ENCODE assay signal across 8 cellular contexts in genomic region chr5:139560752-139561654, GRCh38.
A peak's percentile ranks its signal among the peaks of the same experiment; 100 is the strongest.
DNase-seq lines count a peak whose midpoint lies in the region; ATAC-seq and TF ChIP-seq lines count a peak whose summit lies in the region.

TSS of gene UBE2D2 (plus strand) at chr5:139561339. CDS start at chr5:139561792, 453 bp downstream.

- peak; percentile 96 for DNase-seq in GM10248 (ENCODE audit: extremely low spot score)
- peak; percentile 90 for DNase-seq in NCI-H1092 treated with DMSO at 0.1 percent for 48 hours (lab: John Stamatoyannopoulos, UW)
- DNase-seq in globus pallidus (ENCODE audit: low spot score) = peak; percentile 94
- peak; percentile 57 to 97 (median 92) for DNase-seq in nucleus accumbens (lab: John Stamatoyannopoulos, UW)
- peak; percentile 97 for DNase-seq in superior temporal gyrus (ENCODE audit: extremely low spot score)

- H3K27me3 Mint-ChIP-seq in activated naive CD4-positive, alpha-beta T cell treated with anti-CD3 and anti-CD28 coated beads, Interleukin-2, amount 50 U/mL, for 24 hours = no peaks in the 10 kb centered on the region

- no peak for TF ChIP-seq CTCF in GM10248 (IDR thresholded peaks at IDR 0.05; ENCODE audit: control extremely low read depth, extremely low read depth, low read depth, missing control alignments)

- ATAC-seq in HG02610 (IDR thresholded peaks at IDR 0.05; ENCODE audit: unreplicated experiment) (peak; percentile 84), SK-N-SH treated with all-trans-retinoic acid at 6 μM for 48 hours (peak; percentile 94)

- CTCF ChIA-PET in GM10248 (lab: Yijun Ruan, JAX) = interaction anchor here (1.0 to 8.1 kb wide), 11 partner anchors 9 to 157 kb away, joined by 3 to 63 read pairs (median 3); partner anchors contain the start of gene SPATA24

- peaks cover 37% of the 10 kb centered on the region for H3K4me1 Mint-ChIP-seq in activated naive CD4-positive, alpha-beta T cell treated with anti-CD3 and anti-CD28 coated beads, Interleukin-2, amount 50 U/mL, for 24 hours

- POLR2A ChIA-PET in GM10248 (lab: Yijun Ruan, JAX) = interaction anchor here (0.6 to 2.3 kb wide), 9 partner anchors 9 to 171 kb away, joined by 3 to 14 read pairs (median 4); no protein-coding TSS in a partner anchor

- H3K4me3 Mint-ChIP-seq in activated naive CD4-positive, alpha-beta T cell treated with anti-CD3 and anti-CD28 coated beads, Interleukin-2, amount 50 U/mL, for 24 hours = peak within 1 kb of the TSS; percentile 97

- peak within 1 kb of the TSS; percentile 99 for H3K27ac Mint-ChIP-seq in activated naive CD4-positive, alpha-beta T cell treated with anti-CD3 and anti-CD28 coated beads, Interleukin-2, amount 50 U/mL, for 24 hours

- H3K9me3 Mint-ChIP-seq in activated naive CD4-positive, alpha-beta T cell treated with anti-CD3 and anti-CD28 coated beads, Interleukin-2, amount 50 U/mL, for 24 hours = no peaks in the 10 kb centered on the region

- H3K36me3 Mint-ChIP-seq in activated naive CD4-positive, alpha-beta T cell treated with anti-CD3 and anti-CD28 coated beads, Interleukin-2, amount 50 U/mL, for 24 hours = peaks cover 6% of the 10 kb centered on the region

TF ChIP-seq in SK-N-SH treated with all-trans-retinoic acid at 6 μM for 48 hours, 23 proteins besides CTCF, POLR2A, EP300 and RAD21:
- TF ChIP-seq POU6F1 (CRISPR knock-in tag; IDR thresholded peaks at IDR 0.05; ENCODE audit: borderline replicate concordance, low read depth) (peak; percentile 69; the same call in 1 of the 2 replicates), RARB (CRISPR knock-in tag; IDR thresholded peaks at IDR 0.05) (no peak), ISL1 (CRISPR knock-in tag; IDR thresholded peaks at IDR 0.05) (no peak), CSDC2 (CRISPR knock-in tag; IDR thresholded peaks at IDR 0.05) (0 out of 2 replicates have a peak, but pooled peaks have one; percentile 16), ZNF8 (CRISPR knock-in tag; IDR thresholded peaks at IDR 0.05) (no peak), ARNTL (CRISPR knock-in tag; IDR thresholded peaks at IDR 0.05; ENCODE audit: borderline replicate concordance, low read depth) (no peak), SNAI2 (CRISPR knock-in tag; IDR thresholded peaks at IDR 0.05) (0 out of 2 replicates have a peak, but pooled peaks have one; percentile 41), ZC3H10 (CRISPR knock-in tag; IDR thresholded peaks at IDR 0.05) (no peak)

Comparison
In these comparisons a context has a peak if more than half of its experiments do, and no peak if none do; other contexts are left out.
1. Peak in every context shown above with its lines: DNase-seq and ATAC-seq.